Comparison of ENCODE assay signal across 12 cellular contexts in genomic region chr7:139745330-139746143, GRCh38. TPM values are rescaled to one million over a fixed set of nuclear protein-coding genes. Genes with fewer than 3 reads are reported as not detected.
DNase-seq lines count a peak whose midpoint lies in the region; ATAC-seq and TF ChIP-seq lines count a peak whose summit lies in the region.
"Had no signal": no experiment of that assay in that cellular context is flagged by ENCODE, and none has a peak within 500 bp of the region (broad histone marks: within the 10 kb centered on the region; RNA-seq: fewer than 3 reads in every experiment).

No MANE protein-coding gene starts in this region.

- DNase-seq in HuH-7 (ENCODE audit: low spot score) (peak; percentile 61), left cardiac atrium (peak; percentile 36), retina (peak; percentile 51)
- DNase-seq in stimulated activated CD4-positive, alpha-beta T cell treated with anti-CD3 and anti-CD28 coated beads, Interleukin-4, amount 100 ng/mL, for 1 hour: no peak
- no peak for DNase-seq in activated CD4-positive, alpha-beta T cell treated with anti-CD3 and anti-CD28 coated beads, Interleukin-2, amount 50 U/mL, for 1 hour
- DNase-seq: aorta, GOT3, NCI-H1930 had no signal

- ATAC-seq in SK-N-SH treated with all-trans-retinoic acid at 6 μM for 48 hours: peak; percentile 17; the same call in 2 of the 3 replicates
- peak in 1 of 2 donors; percentile 11 for ATAC-seq in left cardiac atrium
- ATAC-seq in HG03521 (IDR thresholded peaks at IDR 0.05; ENCODE audit: unreplicated experiment): no peak
- no peak for ATAC-seq in GM21360 (IDR thresholded peaks at IDR 0.05; ENCODE audit: unreplicated experiment)
- ATAC-seq: gastroesophageal sphincter had no signal

- intact Hi-C loops in left cardiac atrium (cut with DNase I): no loop called here

TF ChIP-seq in SK-N-SH treated with all-trans-retinoic acid at 6 μM for 48 hours, 23 proteins besides CTCF, POLR2A, EP300 and RAD21:
- TF ChIP-seq SNAI2 (CRISPR knock-in tag; IDR thresholded peaks at IDR 0.05): no peak

RNA-seq across cellular contexts. Expression of gene HIPK2, which starts 32.3 kb away (rescaled TPM):
- total RNA-seq in left cardiac atrium: 100 to 1,000 TPM; 123 to 139 TPM

Comparison
In these comparisons a context has a peak if more than half of its experiments do, and no peak if none do; other contexts are left out.
1. DNase-seq: peak in HuH-7 (single experiment), left cardiac atrium (single experiment) and retina (single experiment); none in stimulated activated CD4-positive, alpha-beta T cell treated with anti-CD3 and anti-CD28 coated beads, Interleukin-4, amount 100 ng/mL, for 1 hour (single experiment) and activated CD4-positive, alpha-beta T cell treated with anti-CD3 and anti-CD28 coated beads, Interleukin-2, amount 50 U/mL, for 1 hour (single experiment).